In the genomic region with DNA sequence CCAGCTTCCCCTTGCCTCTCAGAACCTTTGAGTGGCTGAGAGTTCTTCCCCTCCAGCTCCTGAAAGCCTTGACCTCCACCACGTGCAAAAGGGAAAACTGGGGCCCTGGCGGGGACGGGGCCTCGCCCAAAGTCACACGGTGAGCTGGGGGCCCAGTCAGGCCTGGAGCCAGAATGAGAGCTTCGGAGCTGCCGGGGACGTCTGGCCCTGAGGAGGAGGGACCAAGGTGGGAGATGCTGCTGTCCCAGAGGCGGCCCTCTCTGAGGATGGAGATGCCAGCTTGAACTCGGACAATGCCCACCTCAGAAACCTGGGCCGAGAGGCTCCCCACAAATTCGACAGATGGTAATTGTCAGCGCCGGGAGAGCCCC, we compare ENCODE assay signal across 8 cellular contexts. TPM values are rescaled to one million over a fixed set of nuclear protein-coding genes. Genes with fewer than 3 reads are reported as not detected.
DNase-seq lines count a peak whose midpoint lies in the region; ATAC-seq and TF ChIP-seq lines count a peak whose summit lies in the region.

No MANE protein-coding gene starts in this region.

- no peak overlapping the region for H2BK15ac ChIP-seq in IMR-90 (ENCODE audit: low read depth, low read length)

- peak overlapping the region; percentile 73 to 90 (median 84) for H3K4me3 Mint-ChIP-seq in naive B cell

- H3K27me3 Mint-ChIP-seq in naive B cell: no peaks in the 10 kb centered on the region

- no peak overlapping the region for H3K4ac ChIP-seq in IMR-90 (ENCODE audit: low read depth, low read length)

- H4K8ac ChIP-seq in IMR-90 (ENCODE audit: low read depth in 2 of 2, low read length in 2 of 2): peak overlapping the region; percentile 71 to 97; a peak in 3 of 4 replicates

- no peaks in the 10 kb centered on the region for H3K36me3 Mint-ChIP-seq in naive B cell

- H2BK20ac ChIP-seq in IMR-90 (ENCODE audit: low read depth, low read length): no peak overlapping the region

- H3K4me3 ChIP-seq in ACC112 (ENCODE audit: low read depth, low read length) (peak overlapping the region; percentile 92), IMR-90 (ENCODE audit: insufficient read depth, low read depth, low read length) (peak overlapping the region; percentile 97), choroid plexus epithelial cell (ENCODE audit: low read depth, low read length) (peak overlapping the region; percentile 75)

- TF ChIP-seq CTCF in IMR-90 (conservative IDR thresholded peaks at IDR 0.05; ENCODE audit: low read depth, low read length): no peak
- TF ChIP-seq CTCF in choroid plexus epithelial cell (conservative IDR thresholded peaks at IDR 0.05; ENCODE audit: low read depth, low read length): no peak

- no peak overlapping the region for H2BK5ac ChIP-seq in IMR-90 (ENCODE audit: low read depth, low read length, poor library complexity, severe bottlenecking)

- CTCF ChIA-PET in IMR-90 (lab: Yijun Ruan, JAX): interaction anchor here (0.6 kb wide), 1 partner anchor 49 kb away, joined by 4 read pairs; no protein-coding TSS in a partner anchor

- H3K4me1 ChIP-seq in ACC112 (ENCODE audit: control insufficient read depth, insufficient read depth, low read length, unreplicated experiment) (peaks cover 3% of the 10 kb centered on the region), IMR-90 (ENCODE audit: control insufficient read depth, insufficient read depth, low read length) (no peaks in the 10 kb centered on the region)

- no TSS peak for BruUV-seq in IMR-90 (replicated peaks; lab: Mats Ljungman, UMichigan)

- H3K79me2 ChIP-seq in ACC112 (ENCODE audit: control insufficient read depth, insufficient read depth, low read length, unreplicated experiment): no peaks in the 10 kb centered on the region

- H3K9ac ChIP-seq in IMR-90 (ENCODE audit: low read depth, low read length): no peak overlapping the region

- H3K56ac ChIP-seq in IMR-90 (ENCODE audit: extremely low read depth, insufficient read depth, low read length): no peak overlapping the region

- H3K4me1 Mint-ChIP-seq in naive B cell: peaks cover 17 to 20% (median 18%) of the 10 kb centered on the region in 3 donors

- H3K9me1 ChIP-seq in IMR-90 (ENCODE audit: insufficient read depth, low read length): no peaks in the 10 kb centered on the region

- no peaks in the 10 kb centered on the region for H3K79me1 ChIP-seq in IMR-90 (ENCODE audit: low read depth in 1 of 2, low read length in 2 of 2)

- H3K9me3 ChIP-seq in IMR-90 (ENCODE audit: control insufficient read depth, insufficient read depth, low read length): no peaks in the 10 kb centered on the region

- TF ChIP-seq RAD21 in IMR-90 (IDR thresholded peaks at IDR 0.05; ENCODE audit: low read length): no peak

- no peak overlapping the region for H3K18ac ChIP-seq in IMR-90 (ENCODE audit: low read depth, low read length)

- no peaks in the 10 kb centered on the region for H3K9me3 Mint-ChIP-seq in naive B cell

- no peak overlapping the region; the same call in 1 of the 2 replicates for H4K91ac ChIP-seq in IMR-90 (ENCODE audit: insufficient read depth, low read depth, low read length)

- H3K14ac ChIP-seq in IMR-90 (replicated peaks; ENCODE audit: low read depth, low read length): no peak overlapping the region

- no peaks in the 10 kb centered on the region for H4K20me1 ChIP-seq in IMR-90 (ENCODE audit: insufficient read depth, low read length)

- in situ Hi-C loops in IMR-90 (cut with MboI; ENCODE audit: low sequenced_read_pairs): no loop called here

- 0 out of 2 replicates have a peak overlapping the region, but pooled peaks have one; percentile 79 for H3K4me2 ChIP-seq in IMR-90 (ENCODE audit: low read depth, low read length)

- H2AK9ac ChIP-seq in IMR-90 (replicated peaks; ENCODE audit: low read depth, low read length, poor library complexity): peak overlapping the region; percentile 33

- intact Hi-C loops in IMR-90 (cut with micrococcal nuclease): no loop called here

- H2BK120ac ChIP-seq in IMR-90 (ENCODE audit: low read depth, low read length): no peak overlapping the region

- WGBS in IMR-90 (ENCODE audit: extremely low coverage in 2 of 2, insufficient read length in 1 of 2), 2 experiments: 7% methylated on average over 3 of the region's 14 CpGs; no CpG with 5 or more reads in 1 of the 2 experiments

- POLR2A ChIA-PET in IMR-90 (lab: Charles Lee; ENCODE audit: unreplicated experiment): no interaction called here

- no peak overlapping the region for H3K23ac ChIP-seq in IMR-90 (ENCODE audit: low read depth, low read length)

- H2AFZ ChIP-seq in ACC112 (ENCODE audit: low read length, unreplicated experiment): peak overlapping the region; percentile 84
- H2AFZ ChIP-seq in IMR-90 (replicated peaks; ENCODE audit: low read length, poor library complexity): peak overlapping the region; percentile 99

- ATAC-seq in IMR-90 (ENCODE audit: low read depth) (no peak), naive B cell (ENCODE audit: low read depth in 2 of 2) (no peak), HG02678 (IDR thresholded peaks at IDR 0.05; ENCODE audit: unreplicated experiment) (no peak), GM18517 (IDR thresholded peaks at IDR 0.05; ENCODE audit: unreplicated experiment) (no peak)

- H3K27ac ChIP-seq in ACC112 (ENCODE audit: low read depth, low read length) (no peak overlapping the region), IMR-90 (ENCODE audit: insufficient read depth, low read length) (no peak overlapping the region)

- H4K5ac ChIP-seq in IMR-90 (ENCODE audit: low read depth, low read length): no peak overlapping the region

- DNase-seq in IMR-90 (no peak), choroid plexus epithelial cell (ENCODE audit: low read depth) (no peak), naive B cell (no peak), ecto neural progenitor cell (ENCODE audit: low spot score) (no peak), occipital lobe (lab: John Stamatoyannopoulos, UW) (no peak)

- H3K27ac Mint-ChIP-seq in naive B cell: peak overlapping the region in 3 of 6 donors; percentile 80 to 92 (median 89)

- no peak overlapping the region for H2AK5ac ChIP-seq in IMR-90 (ENCODE audit: low read depth, low read length)

- no peak for TF ChIP-seq POLR2A in IMR-90 (IDR thresholded peaks at IDR 0.05; ENCODE audit: low read depth, low read length)

- dilution Hi-C loops in IMR-90 (cut with HindIII; ENCODE audit: low sequenced_read_pairs, unreplicated experiment): no loop called here

- H3K27me3 ChIP-seq in ACC112 (ENCODE audit: insufficient read depth, low read length): no peaks in the 10 kb centered on the region
- peaks cover 5% of the 10 kb centered on the region; the same call in 1 of the 2 replicates for H3K27me3 ChIP-seq in IMR-90 (ENCODE audit: control insufficient read depth, insufficient read depth, low read length)

- H3K36me3 ChIP-seq in ACC112 (ENCODE audit: insufficient read depth, low read length) (no peaks in the 10 kb centered on the region), IMR-90 (ENCODE audit: control insufficient read depth, insufficient read depth, low read length) (no peaks in the 10 kb centered on the region)

TF ChIP-seq in IMR-90, 13 proteins besides CTCF, POLR2A, EP300 and RAD21:
- no peak for TF ChIP-seq RCOR1 (IDR thresholded peaks at IDR 0.05; ENCODE audit: insufficient replicate concordance, low read length)
- TF ChIP-seq, protein P1, sequence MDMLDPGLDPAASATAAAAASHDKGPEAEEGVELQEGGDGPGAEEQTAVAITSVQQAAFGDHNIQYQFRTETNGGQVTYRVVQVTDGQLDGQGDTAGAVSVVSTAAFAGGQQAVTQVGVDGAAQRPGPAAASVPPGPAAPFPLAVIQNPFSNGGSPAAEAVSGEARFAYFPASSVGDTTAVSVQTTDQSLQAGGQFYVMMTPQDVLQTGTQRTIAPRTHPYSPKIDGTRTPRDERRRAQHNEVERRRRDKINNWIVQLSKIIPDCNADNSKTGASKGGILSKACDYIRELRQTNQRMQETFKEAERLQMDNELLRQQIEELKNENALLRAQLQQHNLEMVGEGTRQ (IDR thresholded peaks at IDR 0.05; ENCODE audit: low read depth, low read length): no peak
- no peak for TF ChIP-seq RFX5 (IDR thresholded peaks at IDR 0.05; ENCODE audit: low read depth, low read length)
- no peak for TF ChIP-seq FOS (IDR thresholded peaks at IDR 0.05; ENCODE audit: low read depth, low read length)
- TF ChIP-seq SMC3 (IDR thresholded peaks at IDR 0.05; ENCODE audit: low read depth, low read length): no peak
- TF ChIP-seq MAZ (IDR thresholded peaks at IDR 0.05; ENCODE audit: borderline replicate concordance, low read depth, low read length): no peak
- no peak for TF ChIP-seq MXI1 (IDR thresholded peaks at IDR 0.05; ENCODE audit: borderline replicate concordance, low read depth, low read length)
- no peak for TF ChIP-seq BHLHE40 (IDR thresholded peaks at IDR 0.05; ENCODE audit: low read depth, low read length)
- no peak for TF ChIP-seq CEBPB (IDR thresholded peaks at IDR 0.05; ENCODE audit: low read depth, low read length)
- no peak for TF ChIP-seq MAFK (IDR thresholded peaks at IDR 0.05; ENCODE audit: low read depth, low read length)

RNA-seq across cellular contexts. Expression of a gene that starts 0.7 kb away (rescaled TPM):
- total RNA-seq in IMR-90 (2012; rRNA removed) (under 0.01 TPM in 2 replicates), occipital lobe (1.1 TPM)
- polyA plus RNA-seq in IMR-90 (2012; rRNA removed) (0.09 and 0.19 TPM in 2 replicates), naive B cell (ENCODE audit: low read depth in 6 of 6) (1 to 10 TPM in 3 of 6 donors, under 1 TPM in 3; 0.70 to 4.7 (median 1.5) TPM)
- 0.09 and 0.13 TPM in 2 replicates for polyA plus RNA-seq in IMR-90 (2012; cell fraction: cytosol; rRNA removed)
- 0.14 and 0.15 TPM in 2 replicates for polyA plus RNA-seq in IMR-90 (2012; cell fraction: nucleus; rRNA removed; ENCODE audit: low replicate concordance)

RNA-seq across cellular contexts. Expression of a gene that starts 1.3 kb away (rescaled TPM):
- 0.90 and 1.1 TPM in 2 replicates for total RNA-seq in IMR-90 (2012; rRNA removed)
- 4.3 and 4.9 TPM in 2 replicates for polyA plus RNA-seq in IMR-90 (2012; rRNA removed)
- polyA plus RNA-seq in IMR-90 (2012; cell fraction: cytosol; rRNA removed): 4.5 and 5.6 TPM in 2 replicates
- 3.6 and 3.9 TPM in 2 replicates for polyA plus RNA-seq in IMR-90 (2012; cell fraction: nucleus; rRNA removed; ENCODE audit: low replicate concordance)
- 1 to 10 TPM; 1.9 to 5.8 (median 3.5) TPM for polyA plus RNA-seq in naive B cell (ENCODE audit: low read depth in 6 of 6)
- 2.8 TPM for total RNA-seq in occipital lobe
